10 cellular contexts compared by ENCODE assay signal in genomic region chr6:71250050-71250689, GRCh38. TPM values are rescaled to one million over a fixed set of nuclear protein-coding genes. Genes with fewer than 3 reads are reported as not detected.
DNase-seq lines count a peak whose midpoint lies in the region; ATAC-seq and TF ChIP-seq lines count a peak whose summit lies in the region.
"Had no signal": no experiment of that assay in that cellular context is flagged by ENCODE, and none has a peak within 500 bp of the region (broad histone marks: within the 10 kb centered on the region; RNA-seq: fewer than 3 reads in every experiment).

No MANE protein-coding gene starts in this region.

- H3K27ac ChIP-seq in neural progenitor cell: no peak overlapping the region

- H4K20me1 ChIP-seq in neural progenitor cell (ENCODE audit: low read depth): no peaks in the 10 kb centered on the region

- no peaks in the 10 kb centered on the region for H3K36me3 ChIP-seq in skeletal muscle satellite cell (ENCODE audit: insufficient read depth, low read length)
- no peaks in the 10 kb centered on the region for H3K36me3 ChIP-seq in neural progenitor cell

- H3K4me1 ChIP-seq in skeletal muscle satellite cell (ENCODE audit: control insufficient read depth, insufficient read depth, low read length): peaks cover 36% of the 10 kb centered on the region
- H3K4me1 ChIP-seq in neural progenitor cell: no peaks in the 10 kb centered on the region

- H3K4me2 ChIP-seq in skeletal muscle satellite cell (ENCODE audit: low read length) (peak overlapping the region; percentile 54), neural progenitor cell (no peak overlapping the region)

- H3K9me3 Mint-ChIP-seq in neural progenitor cell: peaks cover 7% of the 10 kb centered on the region
- no peaks in the 10 kb centered on the region for H3K9me3 Mint-ChIP-seq in activated T-cell treated with anti-CD3 and anti-CD28 coated beads, Interleukin-2, amount 50 U/mL, for 72 hours

- H3K4me3 Mint-ChIP-seq in neural progenitor cell: no peak overlapping the region
- no peak overlapping the region for H3K4me3 Mint-ChIP-seq in activated T-cell treated with anti-CD3 and anti-CD28 coated beads, Interleukin-2, amount 50 U/mL, for 72 hours
- H3K4me3 Mint-ChIP-seq: immature natural killer cell had no signal

- H3K79me2 ChIP-seq in neural progenitor cell (ENCODE audit: low read depth): no peaks in the 10 kb centered on the region

- no peak for TF ChIP-seq CTCF in neural progenitor cell (IDR thresholded peaks at IDR 0.05)

- H3K4me3 ChIP-seq in skeletal muscle satellite cell (ENCODE audit: low read length): no peak overlapping the region
- H3K4me3 ChIP-seq in neural progenitor cell: no peak overlapping the region

- DNase-seq in GM04504 (ENCODE audit: low read depth): peak; percentile 51
- DNase-seq in SW 1271 (lab: John Stamatoyannopoulos, UW): peak; percentile 61 to 87
- DNase-seq in Right ventricle myocardium superior: no peak
- no peak for DNase-seq in neural progenitor cell (ENCODE audit: low spot score)
- no peak for DNase-seq in activated T-cell treated with anti-CD3 and anti-CD28 coated beads, Interleukin-2, amount 50 U/mL, for 72 hours
- no peak for DNase-seq in stimulated activated naive CD4-positive, alpha-beta T cell (lab: John Stamatoyannopoulos, UW)
- DNase-seq: immature natural killer cell had no signal

- no peak overlapping the region for H2AFZ ChIP-seq in neural progenitor cell (replicated peaks)

- intact Hi-C loops in Right ventricle myocardium superior (cut with DNase I): no loop called here

- H3K36me3 Mint-ChIP-seq in neural progenitor cell: peaks cover 8% of the 10 kb centered on the region
- no peaks in the 10 kb centered on the region for H3K36me3 Mint-ChIP-seq in activated T-cell treated with anti-CD3 and anti-CD28 coated beads, Interleukin-2, amount 50 U/mL, for 72 hours (ENCODE audit: insufficient read depth in 2 of 2)
- H3K36me3 Mint-ChIP-seq: IgD-negative memory B cell, immature natural killer cell had no signal

- H3F3A ChIP-seq in neural progenitor cell (ENCODE audit: low read depth): no peaks in the 10 kb centered on the region

- ATAC-seq in Right ventricle myocardium superior (ENCODE audit: poor library complexity): peak; percentile 91
- no peak for ATAC-seq in activated T-cell treated with anti-CD3 and anti-CD28 coated beads, Interleukin-2, amount 50 U/mL, for 72 hours (replicated peaks in 1 of 2)
- ATAC-seq in GM19328 (IDR thresholded peaks at IDR 0.05; ENCODE audit: unreplicated experiment): no peak

- no peaks in the 10 kb centered on the region for H3K9me3 ChIP-seq in skeletal muscle satellite cell (replicated peaks; ENCODE audit: low read length)
- no peaks in the 10 kb centered on the region for H3K9me3 ChIP-seq in neural progenitor cell (ENCODE audit: low read depth)

- H3K27me3 ChIP-seq in skeletal muscle satellite cell (ENCODE audit: control insufficient read depth, insufficient read depth, low read length) (no peaks in the 10 kb centered on the region), neural progenitor cell (no peaks in the 10 kb centered on the region)

- peaks cover 53% of the 10 kb centered on the region for H3K4me1 Mint-ChIP-seq in neural progenitor cell
- H3K4me1 Mint-ChIP-seq in activated T-cell treated with anti-CD3 and anti-CD28 coated beads, Interleukin-2, amount 50 U/mL, for 72 hours (ENCODE audit: low read depth): peaks cover 9% of the 10 kb centered on the region

- no peak overlapping the region for H3K27ac Mint-ChIP-seq in neural progenitor cell
- no peak overlapping the region for H3K27ac Mint-ChIP-seq in activated T-cell treated with anti-CD3 and anti-CD28 coated beads, Interleukin-2, amount 50 U/mL, for 72 hours
- H3K27ac Mint-ChIP-seq: IgD-negative memory B cell had no signal

- H3K9ac ChIP-seq in skeletal muscle satellite cell (ENCODE audit: low read depth, low read length): peak overlapping the region; percentile 42
- H3K9ac ChIP-seq in neural progenitor cell: no peak overlapping the region

- H3K27me3 Mint-ChIP-seq in neural progenitor cell (ENCODE audit: insufficient read depth, low read depth): peaks cover 3% of the 10 kb centered on the region
- H3K27me3 Mint-ChIP-seq in activated T-cell treated with anti-CD3 and anti-CD28 coated beads, Interleukin-2, amount 50 U/mL, for 72 hours (ENCODE audit: low read depth): no peaks in the 10 kb centered on the region

RNA-seq across cellular contexts. Expression of gene OGFRL1, which starts 38.4 kb away (rescaled TPM):
- total RNA-seq in Right ventricle myocardium superior: 7.7 TPM
- 16.8 and 25.1 TPM in 2 replicates for total RNA-seq in skeletal muscle satellite cell (2012; rRNA removed)
- total RNA-seq in neural progenitor cell (ENCODE audit: low replicate concordance): 4.9 and 7.5 TPM in 2 replicates
- 1 to 10 TPM; 6.0 to 6.7 TPM for total RNA-seq in activated T-cell treated with anti-CD3 and anti-CD28 coated beads, Interleukin-2, amount 50 U/mL, for 72 hours

Comparison
In these comparisons a context has a peak if more than half of its experiments do, and no peak if none do; other contexts are left out.
1. DNase-seq: peak in GM04504 (single experiment) and SW 1271 (2 of 2); none in Right ventricle myocardium superior (single experiment), neural progenitor cell (single experiment), activated T-cell treated with anti-CD3 and anti-CD28 coated beads, Interleukin-2, amount 50 U/mL, for 72 hours (0 of 2) and stimulated activated naive CD4-positive, alpha-beta T cell (0 of 6).